10 cellular contexts compared by ENCODE assay signal in genomic region chr13:71218960-71219359, GRCh38.
DNase-seq lines count a peak whose midpoint lies in the region; ATAC-seq and TF ChIP-seq lines count a peak whose summit lies in the region.
"Had no signal": no experiment of that assay in that cellular context is flagged by ENCODE, and none has a peak within 500 bp of the region (broad histone marks: within the 10 kb centered on the region; RNA-seq: fewer than 3 reads in every experiment).

No MANE protein-coding gene starts in this region.

- H3K4me3 ChIP-seq in brain microvascular endothelial cell (ENCODE audit: low read depth, low read length) = no peak overlapping the region

- no peak overlapping the region for H3K27ac ChIP-seq in brain microvascular endothelial cell

- H3K27me3 ChIP-seq in brain microvascular endothelial cell (replicated peaks) = no peaks in the 10 kb centered on the region

- TF ChIP-seq CTCF in brain microvascular endothelial cell (IDR thresholded peaks at IDR 0.05; ENCODE audit: low read depth, low read length, missing control alignments) = no peak

- DNase-seq in NCI-H1417 (lab: John Stamatoyannopoulos, UW) (peak in 2 of 3 experiments; percentile 16 to 80), NCI-H1417 treated with DMSO at 0.1 percent for 48 hours (lab: John Stamatoyannopoulos, UW) (no peak), NCI-H146 treated with DMSO at 0.1 percent for 48 hours (lab: John Stamatoyannopoulos, UW; ENCODE audit: unreplicated experiment) (peak; percentile 85), amniotic epithelial cell (ENCODE audit: low read depth) (peak; percentile 6), pons (ENCODE audit: low spot score) (peak; percentile 9), brain microvascular endothelial cell (no peak)
- no peak for DNase-seq in effector CD4-positive, alpha-beta T cell
- DNase-seq: NCI-H2029 had no signal

- in situ Hi-C loops in brain microvascular endothelial cell (cut with HindIII; ENCODE audit: low pct_ligation_motif_present, low sequenced_read_pairs) = no loop called here

- H3K36me3 ChIP-seq in brain microvascular endothelial cell (replicated peaks) = no peaks in the 10 kb centered on the region

- ATAC-seq in HG02588 (IDR thresholded peaks at IDR 0.05; ENCODE audit: unreplicated experiment) = no peak
- ATAC-seq: activated CD4-positive, CD25-positive, alpha-beta regulatory T cell treated with anti-CD3 and anti-CD28 coated beads, Interleukin-2, amount 50 U/mL, for 24 hours had no signal

Comparison
In these comparisons a context has a peak if more than half of its experiments do, and no peak if none do; other contexts are left out.
1. DNase-seq: peak in NCI-H1417 (2 of 3), NCI-H146 treated with DMSO at 0.1 percent for 48 hours (single experiment), amniotic epithelial cell (single experiment) and pons (single experiment); none in NCI-H1417 treated with DMSO at 0.1 percent for 48 hours (single experiment), effector CD4-positive, alpha-beta T cell (single experiment) and brain microvascular endothelial cell (single experiment).